ENCODE assay signal across 8 cellular contexts in genomic region chr5:151080620-151081425, GRCh38. TPM values are rescaled to one million over a fixed set of nuclear protein-coding genes. Genes with fewer than 3 reads are reported as not detected.
A peak's percentile ranks its signal among the peaks of the same experiment; 100 is the strongest.
DNase-seq lines count a peak whose midpoint lies in the region; ATAC-seq and TF ChIP-seq lines count a peak whose summit lies in the region.

TSS of gene TNIP1 (minus strand) at chr5:151081034. CDS start at chr5:151065095, 15,939 bp downstream.

- no peaks in the 10 kb centered on the region for H3K27me3 ChIP-seq in AG04450 (ENCODE audit: control insufficient read depth, insufficient read depth, low read length)

- ATAC-seq in GM18867 (IDR thresholded peaks at IDR 0.05; ENCODE audit: unreplicated experiment) (peak; percentile 78), HG03095 (IDR thresholded peaks at IDR 0.05; ENCODE audit: unreplicated experiment) (peak; percentile 74), activated B cell treated with CpG ODN at 0.5 μM for 24 hours (ENCODE audit: low read depth) (peak; percentile 81)

- peak within 1 kb of the TSS; percentile 90 for H3K27ac ChIP-seq in AG04450 (ENCODE audit: low read depth, low read length)

- H3K4me1 Mint-ChIP-seq in activated B cell treated with CpG ODN at 0.5 μM for 24 hours = peaks cover 88% of the 10 kb centered on the region

- H3K9me3 Mint-ChIP-seq in activated B cell treated with CpG ODN at 0.5 μM for 24 hours = no peaks in the 10 kb centered on the region

- no peaks in the 10 kb centered on the region for H3K27me3 Mint-ChIP-seq in activated B cell treated with CpG ODN at 0.5 μM for 24 hours

- H3K4me3 ChIP-seq in AG04450 (ENCODE audit: low read depth, low read length) = peak within 1 kb of the TSS; percentile 82
- H3K4me3 ChIP-seq in cardiac fibroblast (replicated peaks in 1 of 2; ENCODE audit: low read depth in 2 of 2, low read length in 2 of 2) = peak within 1 kb of the TSS; percentile 72 to 87

- TF ChIP-seq CTCF in AG04450 (IDR thresholded peaks at IDR 0.05; ENCODE audit: low read depth, low read length) = no peak
- no peak for TF ChIP-seq CTCF in activated B cell treated with CpG ODN at 0.5 μM for 24 hours (IDR thresholded peaks at IDR 0.05)
- no peak for TF ChIP-seq CTCF in cardiac fibroblast (IDR thresholded peaks at IDR 0.05; ENCODE audit: low read depth, low read length)

- intact Hi-C loops in activated B cell treated with CpG ODN at 0.5 μM for 24 hours (cut with micrococcal nuclease) = loop anchor here (1.0 to 10.0 kb wide), 3 partner anchors 13 to 694 kb away; partner anchors contain the start of genes G3BP1 and GM2A

- no peaks in the 10 kb centered on the region for H3K9me3 ChIP-seq in AG04450 (ENCODE audit: control insufficient read depth, insufficient read depth, low read length)

- H3K27ac Mint-ChIP-seq in activated B cell treated with CpG ODN at 0.5 μM for 24 hours = peak within 1 kb of the TSS; percentile 94

- POLR2A ChIA-PET in AG04450 (lab: Yijun Ruan, JAX) (interaction anchor here (0.6 to 2.2 kb wide), 4 partner anchors 9 to 172 kb away, joined by 3 to 13 read pairs (median 4); partner anchors contain the start of gene GM2A), activated B cell treated with CpG ODN at 0.5 μM for 24 hours (lab: Charles Lee) (interaction anchor here (0.7 to 11.0 kb wide), 20 partner anchors 11 to 669 kb away, joined by 3 to 242 read pairs (median 9); partner anchors contain the start of genes ANXA6, CCDC69, CD74 and GM2A)

- peak within 1 kb of the TSS; percentile 93 for H3K4me3 Mint-ChIP-seq in activated B cell treated with CpG ODN at 0.5 μM for 24 hours

- CTCF ChIA-PET in AG04450 (lab: Charles Lee) (interaction anchor here (0.8 to 3.8 kb wide), 8 partner anchors 9 to 34 kb away, joined by 3 to 19 read pairs (median 4); no protein-coding TSS in a partner anchor), activated B cell treated with CpG ODN at 0.5 μM for 24 hours (lab: Charles Lee) (interaction anchor here (1.1 to 4.8 kb wide), 7 partner anchors 13 to 45 kb away, joined by 3 to 30 read pairs (median 4); no protein-coding TSS in a partner anchor)

- DNase-seq in AG04450 (ENCODE audit: low read depth, low spot score) (no peak), NCI-H2227 (lab: John Stamatoyannopoulos, UW; ENCODE audit: unreplicated experiment) (peak; percentile 80), activated B cell treated with CpG ODN at 0.5 μM for 24 hours (peak; percentile 99), cardiac fibroblast (ENCODE audit: low read depth in 2 of 2) (peak; percentile 92 to 94), inferior parietal cortex (ENCODE audit: extremely low spot score) (peak; percentile 90)
- peak; percentile 86 to 90 for DNase-seq in stimulated activated CD4-positive, alpha-beta T cell treated with anti-CD3 and anti-CD28 coated beads, Interleukin-12 subunit alpha, Interleukin-12 subunit beta, amount 100 ng/mL, for 24 hours (ENCODE audit: low read depth in 2 of 2)

- peaks cover 47% of the 10 kb centered on the region for H3K36me3 Mint-ChIP-seq in activated B cell treated with CpG ODN at 0.5 μM for 24 hours (ENCODE audit: low read depth)

RNA-seq across cellular contexts. Expression of gene TNIP1, which starts in this region (rescaled TPM):
- 42.6 and 49.2 TPM in 2 replicates for polyA plus RNA-seq in AG04450 (2011; rRNA removed)
- polyA minus RNA-seq in AG04450 (2011; rRNA and poly(A)+ RNA removed) = 67.8 and 79.9 TPM in 2 replicates
- 506 and 512 TPM in 2 replicates for total RNA-seq in activated B cell treated with CpG ODN at 0.5 μM for 24 hours
